In the genomic region with DNA sequence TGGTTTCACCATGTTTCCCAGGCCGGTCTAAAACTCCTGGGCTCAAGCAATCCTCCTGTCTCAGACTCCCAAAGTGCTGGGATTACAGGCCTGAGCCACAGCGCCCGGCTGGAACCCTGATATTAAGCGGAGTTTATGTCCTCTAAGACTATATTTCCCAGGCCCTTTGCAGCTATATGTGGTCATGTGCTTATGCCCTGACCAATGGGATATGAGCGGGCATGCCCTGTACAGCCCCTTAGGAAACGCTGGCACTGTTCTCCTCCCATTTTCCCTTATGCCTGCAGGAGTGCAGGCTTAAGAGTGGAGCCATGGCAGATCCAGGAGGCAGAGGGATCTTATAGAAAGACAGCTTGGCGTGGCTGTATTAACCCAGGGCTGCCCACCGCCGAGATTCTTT, we compare ENCODE assay signal across 22 cellular contexts. TPM values are rescaled to one million over a fixed set of nuclear protein-coding genes. Genes with fewer than 3 reads are reported as not detected.
DNase-seq lines count a peak whose midpoint lies in the region; ATAC-seq and TF ChIP-seq lines count a peak whose summit lies in the region.
"Had no signal": no experiment of that assay in that cellular context is flagged by ENCODE, and none has a peak within 500 bp of the region (broad histone marks: within the 10 kb centered on the region; RNA-seq: fewer than 3 reads in every experiment).

No MANE protein-coding gene starts in this region.

- H3K36me3 Mint-ChIP-seq in natural killer cell treated with Interleukin-12 subunit alpha and Interleukin-12 subunit beta and Interleukin-15 and Interleukin-18, amount 100 ng/mL, for 72 hours: no peaks in the 10 kb centered on the region
- no peaks in the 10 kb centered on the region for H3K36me3 Mint-ChIP-seq in natural killer cell
- H3K36me3 Mint-ChIP-seq: CD4-positive, alpha-beta memory T cell had no signal

- no peaks in the 10 kb centered on the region for H3K79me1 ChIP-seq in trophoblast cell (ENCODE audit: low read length)

- H4K12ac ChIP-seq in trophoblast cell (ENCODE audit: low read depth, low read length): no peak overlapping the region

- H3K27me3 Mint-ChIP-seq in natural killer cell treated with Interleukin-12 subunit alpha and Interleukin-12 subunit beta and Interleukin-15 and Interleukin-18, amount 100 ng/mL, for 72 hours: peaks cover 0 to 2% of the 10 kb centered on the region in 2 donors
- peaks cover 6 to 9% of the 10 kb centered on the region in 2 donors for H3K27me3 Mint-ChIP-seq in natural killer cell (ENCODE audit: low read depth in 2 of 2)

- peaks cover 0 to 10% of the 10 kb centered on the region in 2 experiments; a peak in 1 of 4 replicates for H3K4me1 ChIP-seq in SK-N-SH (ENCODE audit: control insufficient read depth in 1 of 2, insufficient read depth in 2 of 2, low read depth in 1 of 2, low read length in 1 of 2)
- H3K4me1 ChIP-seq in trophoblast cell (ENCODE audit: control insufficient read depth in 1 of 2, insufficient read depth in 2 of 2, low read length in 2 of 2): peaks cover 0 to 7% of the 10 kb centered on the region in 2 experiments

- H2BK5ac ChIP-seq in trophoblast cell (ENCODE audit: low read depth, low read length, poor library complexity): no peak overlapping the region

- H3K79me2 ChIP-seq in SK-N-SH (ENCODE audit: insufficient read depth): no peaks in the 10 kb centered on the region
- no peaks in the 10 kb centered on the region for H3K79me2 ChIP-seq in trophoblast cell (ENCODE audit: control insufficient read depth, insufficient read depth, low read length, poor library complexity)

- H3K23ac ChIP-seq in trophoblast cell (ENCODE audit: low read length): no peak overlapping the region

- H3K4me3 ChIP-seq in SK-N-SH (ENCODE audit: low read depth in 2 of 2, low read length in 1 of 2) (no peak overlapping the region), trophoblast cell (ENCODE audit: low read depth, low read length) (peak overlapping the region; percentile 25)
- H3K4me3 ChIP-seq: GM23338 had no signal

- H3K9me2 ChIP-seq in SK-N-SH: no peaks in the 10 kb centered on the region

- no peaks in the 10 kb centered on the region for H3F3A ChIP-seq in SK-N-SH (replicated peaks; ENCODE audit: insufficient read depth)

- no peaks in the 10 kb centered on the region for H3K36me3 ChIP-seq in SK-N-SH (replicated peaks in 1 of 2; ENCODE audit: control insufficient read depth in 1 of 2, insufficient read depth in 2 of 2, low read length in 1 of 2)
- no peaks in the 10 kb centered on the region for H3K36me3 ChIP-seq in trophoblast cell (ENCODE audit: control insufficient read depth in 1 of 2, insufficient read depth in 2 of 2, low read length in 2 of 2)

- no peak for TF ChIP-seq RAD21 in SK-N-SH (IDR thresholded peaks at IDR 0.05; ENCODE audit: low read length)

- H3K27ac ChIP-seq in SK-N-SH (ENCODE audit: low read depth in 2 of 2, low read length in 1 of 2) (no peak overlapping the region), trophoblast cell (ENCODE audit: low read depth, low read length) (no peak overlapping the region)

- no peak overlapping the region for H4K91ac ChIP-seq in trophoblast cell (ENCODE audit: low read depth, low read length)

- H3K4ac ChIP-seq in trophoblast cell (ENCODE audit: low read depth, low read length): no peak overlapping the region

- POLR2A ChIA-PET in SK-N-SH (lab: Yijun Ruan, JAX): no interaction called here

- 67% methylated on average over 9 of the region's 9 CpGs for WGBS in SK-N-SH (ENCODE audit: low lambda C conversion rate)
- WGBS in trophoblast cell (ENCODE audit: extremely low coverage, insufficient coverage, insufficient read length): no CpG with 5 or more reads among the region's 9 CpGs

- no peak overlapping the region for H2AK5ac ChIP-seq in trophoblast cell (ENCODE audit: low read length)

- DNase-seq in natural killer cell treated with Interleukin-12 subunit alpha and Interleukin-12 subunit beta and Interleukin-15 and Interleukin-18, amount 100 ng/mL, for 72 hours (ENCODE audit: low spot score): peak; percentile 2
- no peak for DNase-seq in natural killer cell
- DNase-seq in SK-N-SH: no peak
- DNase-seq in trophoblast cell: no peak
- DNase-seq in putamen (ENCODE audit: low spot score): no peak
- DNase-seq in NCI-H2227 treated with DMSO at 0.1 percent for 48 hours (lab: John Stamatoyannopoulos, UW): no peak
- DNase-seq: C1 segment of cervical spinal cord; Calu3; CD4-positive, alpha-beta memory T cell; COR-L47; DMS53; DMS79 treated with DMSO at 0.1 percent for 48 hours; GF-D8; H9 had no signal

- H2AFZ ChIP-seq in SK-N-SH (ENCODE audit: low read depth): no peak overlapping the region
- no peak overlapping the region for H2AFZ ChIP-seq in trophoblast cell (ENCODE audit: insufficient read depth, low read length, poor library complexity)
- H2AFZ ChIP-seq: GM23338 had no signal

- TF ChIP-seq CTCF in natural killer cell (IDR thresholded peaks at IDR 0.05) (no peak), SK-N-SH (IDR thresholded peaks at IDR 0.05) (no peak)

- H3K9me3 Mint-ChIP-seq in natural killer cell treated with Interleukin-12 subunit alpha and Interleukin-12 subunit beta and Interleukin-15 and Interleukin-18, amount 100 ng/mL, for 72 hours: no peaks in the 10 kb centered on the region
- no peaks in the 10 kb centered on the region for H3K9me3 Mint-ChIP-seq in natural killer cell
- H3K9me3 Mint-ChIP-seq: CD4-positive, alpha-beta memory T cell had no signal

- H3K27me3 ChIP-seq in SK-N-SH (ENCODE audit: insufficient read depth) (peaks cover 5% of the 10 kb centered on the region; the same call in 1 of the 2 replicates), trophoblast cell (ENCODE audit: insufficient read depth, low read length) (no peaks in the 10 kb centered on the region)

- H4K8ac ChIP-seq in trophoblast cell (ENCODE audit: low read depth, low read length): no peak overlapping the region

- CTCF ChIA-PET in SK-N-SH (lab: Yijun Ruan, JAX): interaction anchor here (0.6 to 14.8 kb wide), 7 partner anchors 11 to 154 kb away, joined by 3 to 146 read pairs (median 6); no protein-coding TSS in a partner anchor

- no peaks in the 10 kb centered on the region for H4K20me1 ChIP-seq in SK-N-SH (ENCODE audit: insufficient read depth)

- no peak for ATAC-seq in natural killer cell treated with Interleukin-12 subunit alpha and Interleukin-12 subunit beta and Interleukin-15 and Interleukin-18, amount 100 ng/mL, for 72 hours
- ATAC-seq in natural killer cell: no peak
- ATAC-seq: GM23338, HCT116 had no signal

- no peak for TF ChIP-seq EP300 in SK-N-SH (IDR thresholded peaks at IDR 0.05; ENCODE audit: borderline replicate concordance in 1 of 2, low read depth in 1 of 2, low read length in 1 of 2)

- H3K9ac ChIP-seq in SK-N-SH (no peak overlapping the region), trophoblast cell (ENCODE audit: low read length) (no peak overlapping the region)

- H3K18ac ChIP-seq in trophoblast cell (ENCODE audit: low read length): no peak overlapping the region

- intact Hi-C loops in natural killer cell (cut with micrococcal nuclease): no loop called here

- H3K4me3 Mint-ChIP-seq in natural killer cell treated with Interleukin-12 subunit alpha and Interleukin-12 subunit beta and Interleukin-15 and Interleukin-18, amount 100 ng/mL, for 72 hours: no peak overlapping the region
- no peak overlapping the region for H3K4me3 Mint-ChIP-seq in natural killer cell
- H3K4me3 Mint-ChIP-seq: CD4-positive, alpha-beta memory T cell; GM23338; H9 had no signal

- H2BK12ac ChIP-seq in trophoblast cell (ENCODE audit: low read length): no peak overlapping the region

- H3K9me3 ChIP-seq in SK-N-SH (no peaks in the 10 kb centered on the region), trophoblast cell (ENCODE audit: insufficient read depth, low read depth, low read length) (peaks cover 5% of the 10 kb centered on the region)

- no peak overlapping the region for H2BK120ac ChIP-seq in trophoblast cell (ENCODE audit: insufficient read depth, low read length, poor library complexity)

- H3K4me2 ChIP-seq in SK-N-SH (no peak overlapping the region), trophoblast cell (ENCODE audit: low read length) (no peak overlapping the region)
- H3K4me2 ChIP-seq: GM23338 had no signal

- no peak overlapping the region for H3K14ac ChIP-seq in trophoblast cell (ENCODE audit: low read length)

- peaks cover 3 to 5% of the 10 kb centered on the region in 2 donors for H3K4me1 Mint-ChIP-seq in natural killer cell treated with Interleukin-12 subunit alpha and Interleukin-12 subunit beta and Interleukin-15 and Interleukin-18, amount 100 ng/mL, for 72 hours (ENCODE audit: low read depth in 2 of 2)
- peaks cover 0 to 5% of the 10 kb centered on the region in 2 donors for H3K4me1 Mint-ChIP-seq in natural killer cell

- H3K27ac Mint-ChIP-seq in natural killer cell treated with Interleukin-12 subunit alpha and Interleukin-12 subunit beta and Interleukin-15 and Interleukin-18, amount 100 ng/mL, for 72 hours: no peak overlapping the region
- H3K27ac Mint-ChIP-seq in natural killer cell: no peak overlapping the region
- H3K27ac Mint-ChIP-seq: CD4-positive, alpha-beta memory T cell; GM23338; H9 had no signal

TF ChIP-seq in SK-N-SH, 30 proteins besides CTCF, POLR2A, EP300 and RAD21:
- TF ChIP-seq TCF12 (IDR thresholded peaks at IDR 0.05) (no peak), USF1 (IDR thresholded peaks at IDR 0.05; ENCODE audit: borderline replicate concordance, low read depth) (peak; percentile 54; the same call in 1 of the 2 replicates)

RNA-seq across cellular contexts. Expression of gene RSPO4, which starts 29.9 kb away (rescaled TPM):
- under 1 TPM in 1 of 2 donors, not detected in 1; 0.19 TPM for total RNA-seq in natural killer cell treated with Interleukin-12 subunit alpha and Interleukin-12 subunit beta and Interleukin-15 and Interleukin-18, amount 100 ng/mL, for 72 hours
- total RNA-seq in natural killer cell: under 1 TPM; 0.09 to 0.70 (median 0.53) TPM
- polyA plus RNA-seq in SK-N-SH (2012; rRNA removed): 0.03 TPM in 1 of 2 replicates, not detected in the other
- 0.03 and 0.04 TPM in 2 replicates for polyA plus RNA-seq in SK-N-SH (2012; cell fraction: cytosol; rRNA removed)
- polyA plus RNA-seq in SK-N-SH (2012; cell fraction: nucleus; rRNA removed): 0.06 and 0.08 TPM in 2 replicates
- 0.28 and 0.37 TPM in 2 replicates for polyA plus RNA-seq in trophoblast cell (2013)
- total RNA-seq: A172, A673, Calu3, Daoy, G401, H4 had no signal
- polyA plus RNA-seq: CD4-positive, alpha-beta memory T cell had no signal

RNA-seq across cellular contexts. Expression of gene ANGPT4, which starts 56.1 kb away (rescaled TPM):
- total RNA-seq in natural killer cell treated with Interleukin-12 subunit alpha and Interleukin-12 subunit beta and Interleukin-15 and Interleukin-18, amount 100 ng/mL, for 72 hours: not detected
- total RNA-seq in natural killer cell: not detected
- not detected in 2 replicates for polyA plus RNA-seq in SK-N-SH (2012; rRNA removed)
- polyA plus RNA-seq in SK-N-SH (2012; cell fraction: cytosol; rRNA removed): 0.01 TPM in 1 of 2 replicates, not detected in the other
- polyA plus RNA-seq in SK-N-SH (2012; cell fraction: nucleus; rRNA removed): not detected in 2 replicates
- 38.6 and 42.6 TPM in 2 replicates for polyA plus RNA-seq in trophoblast cell (2013)
- total RNA-seq: A172; A673; Calu3; CD4-positive, alpha-beta memory T cell; G401 had no signal
- polyA plus RNA-seq: BJ; CD4-positive, alpha-beta memory T cell; GM23338 had no signal
